ENCODE assay signal across 1 cellular context in the genomic region with DNA sequence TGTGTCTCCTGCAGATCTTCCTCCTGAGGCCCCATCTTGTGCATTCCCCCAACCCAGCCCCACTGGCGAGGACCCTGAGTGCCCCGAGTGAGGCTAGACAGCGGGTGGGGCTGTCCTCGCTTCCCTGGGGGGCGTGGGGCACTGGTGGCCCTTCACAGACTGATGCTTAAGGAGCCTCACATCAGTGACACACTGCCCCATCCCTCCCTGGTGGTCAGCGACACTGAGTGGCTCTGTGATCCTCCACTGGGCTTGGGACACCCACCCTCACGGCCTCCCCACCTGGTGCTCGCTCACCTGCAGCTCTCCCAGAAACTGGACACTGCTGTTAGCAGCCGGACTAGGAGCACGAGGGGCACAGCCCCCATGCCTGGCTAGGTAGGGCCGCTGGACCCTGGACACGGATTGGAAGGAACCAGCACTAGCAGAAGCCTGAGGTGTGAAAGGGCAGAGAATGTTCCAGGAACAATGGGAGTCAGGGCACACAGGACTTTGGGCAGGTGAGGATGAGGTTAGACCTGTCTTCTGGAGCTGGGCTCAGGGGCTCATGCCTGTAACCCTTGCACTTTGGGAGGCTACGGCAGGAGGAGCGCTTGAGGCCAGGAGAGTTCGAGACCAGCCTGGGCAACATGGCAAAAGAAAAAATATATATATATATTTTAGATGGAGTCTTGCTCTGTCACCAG.
TF ChIP-seq lines count a peak whose summit lies in the region.

No MANE protein-coding gene starts in this region.

TF ChIP-seq in HepG2, 621 proteins besides CTCF, POLR2A, EP300 and RAD21:
- peak; percentile 1 for TF ChIP-seq AGO1 (IDR thresholded peaks at IDR 0.05; ENCODE audit: low read depth, low read length, poor library complexity, severe bottlenecking)
- TF ChIP-seq AGO2 (optimal IDR thresholded peaks at IDR 0.05; ENCODE audit: low read depth, low read length): peak; percentile 51
- no peak for TF ChIP-seq SP5 (CRISPR knock-in tag; IDR thresholded peaks at IDR 0.05; ENCODE audit: borderline replicate concordance, low read depth)
- TF ChIP-seq ZNF761 (CRISPR knock-in tag; conservative IDR thresholded peaks at IDR 0.05): 0 out of 2 replicates have a peak, but pooled peaks have one; percentile 0
- TF ChIP-seq ZNF326 (CRISPR knock-in tag; IDR thresholded peaks at IDR 0.05; ENCODE audit: borderline replicate concordance): no peak
- TF ChIP-seq RBFOX2 (IDR thresholded peaks at IDR 0.05; ENCODE audit: low read depth, low read length): peak; percentile 8; the same call in 1 of the 2 replicates
- no peak for TF ChIP-seq ZFYVE20 (CRISPR knock-in tag; IDR thresholded peaks at IDR 0.05; ENCODE audit: borderline replicate concordance, low read depth)
